ENCODE assay signal across 21 cellular contexts in genomic region chr9:38003230-38003629, GRCh38.
A peak's percentile ranks its signal among the peaks of the same experiment; 100 is the strongest.
DNase-seq lines count a peak whose midpoint lies in the region; ATAC-seq and TF ChIP-seq lines count a peak whose summit lies in the region.
"Had no signal": no experiment of that assay in that cellular context is flagged by ENCODE, and none has a peak within 500 bp of the region (broad histone marks: within the 10 kb centered on the region; RNA-seq: fewer than 3 reads in every experiment).

No MANE protein-coding gene starts in this region.

- BruUV-seq in PC-9 (replicated peaks; lab: Mats Ljungman, UMichigan): no TSS peak

- no peaks in the 10 kb centered on the region for H4K20me1 ChIP-seq in PC-9 (ENCODE audit: insufficient read depth)

- H3K36me3 Mint-ChIP-seq in endodermal cell (ENCODE audit: low read depth): peaks cover 20% of the 10 kb centered on the region

- CTCF ChIA-PET in PC-9 (lab: Charles Lee): no interaction called here

- H3K4me3 ChIP-seq in endodermal cell (ENCODE audit: low read length) (no peak overlapping the region), PC-9 (no peak overlapping the region)
- H3K4me3 ChIP-seq: esophagus squamous epithelium, left ventricle myocardium inferior, thyroid gland had no signal

- H3K27ac Mint-ChIP-seq in endodermal cell: peak overlapping the region; percentile 66
- H3K27ac Mint-ChIP-seq: CD4-positive, alpha-beta T cell had no signal

- H3K27ac ChIP-seq in endodermal cell (ENCODE audit: low read depth, low read length): no peak overlapping the region
- H3K27ac ChIP-seq in substantia nigra (ENCODE audit: low read depth, low read length, poor library complexity, severe bottlenecking): peak overlapping the region; percentile 14
- H3K27ac ChIP-seq in PC-9: no peak overlapping the region
- H3K27ac ChIP-seq: esophagus squamous epithelium, left ventricle myocardium inferior, thyroid gland had no signal

- peaks cover 30% of the 10 kb centered on the region for H3K4me1 Mint-ChIP-seq in endodermal cell

- peaks cover 26% of the 10 kb centered on the region for H3K4me1 ChIP-seq in endodermal cell (ENCODE audit: control insufficient read depth, insufficient read depth, low read length)
- H3K4me1 ChIP-seq in PC-9 (replicated peaks; ENCODE audit: insufficient read depth): peaks cover 27% of the 10 kb centered on the region

- intact Hi-C loops in left ventricle myocardium superior (cut with micrococcal nuclease) (no loop called here), left cardiac atrium (cut with DNase I) (loop anchor here in 1 of 2 donors (10.0 kb wide), 1 partner anchor 62 kb away; the partner anchor contains the start of gene SHB), PC-9 (cut with micrococcal nuclease; ENCODE audit: unreplicated experiment) (no loop called here)

- H2AFZ ChIP-seq in PC-9: no peak overlapping the region

- DNase-seq in left ventricle myocardium superior (peak; percentile 20), left cardiac atrium (no peak), UCSD-AML1 (lab: John Stamatoyannopoulos, UW; ENCODE audit: unreplicated experiment) (peak; percentile 45), endodermal cell (no peak), substantia nigra (lab: John Stamatoyannopoulos, UW) (no peak), DMS79 (lab: John Stamatoyannopoulos, UW) (no peak), PC-9 (no peak)
- DNase-seq: activated gamma-delta T cell treated with Interleukin-2 at 50 U/mL for 16 hours; anterior cingulate cortex; CD4-positive, alpha-beta T cell; central memory CD4-positive, alpha-beta T cell; DMS53; effector CD8-positive, alpha-beta T cell; esophagus squamous epithelium; Kasumi-1; left ventricle myocardium inferior; NCI-H1105; NCI-H2081; Right ventricle myocardium superior; thyroid gland had no signal

- H3K27me3 Mint-ChIP-seq in endodermal cell (ENCODE audit: insufficient read depth): no peaks in the 10 kb centered on the region
- H3K27me3 Mint-ChIP-seq: CD4-positive, alpha-beta T cell had no signal

- POLR2A ChIA-PET in PC-9 (lab: Charles Lee; ENCODE audit: unreplicated experiment): no interaction called here

- no peak for ATAC-seq in left ventricle myocardium superior
- no peak for ATAC-seq in left cardiac atrium
- ATAC-seq in HG03342 (IDR thresholded peaks at IDR 0.05; ENCODE audit: unreplicated experiment): no peak

- H3K9me2 ChIP-seq in PC-9 (ENCODE audit: insufficient read depth): no peaks in the 10 kb centered on the region

- 92 to 94% methylated on average over 3 to 8 of the region's 8 CpGs for WGBS in endodermal cell (ENCODE audit: insufficient coverage in 1 of 2, insufficient read length in 1 of 2), 2 experiments

- H3K9me3 Mint-ChIP-seq in endodermal cell: no peaks in the 10 kb centered on the region
- H3K9me3 Mint-ChIP-seq: CD4-positive, alpha-beta T cell had no signal

- H3K4me3 Mint-ChIP-seq in endodermal cell: no peak overlapping the region
- H3K4me3 Mint-ChIP-seq: CD4-positive, alpha-beta T cell had no signal

- H3K9me3 ChIP-seq in endodermal cell (ENCODE audit: control insufficient read depth, low read length): no peaks in the 10 kb centered on the region
- no peaks in the 10 kb centered on the region for H3K9me3 ChIP-seq in PC-9 (ENCODE audit: insufficient read depth, low read depth)
- H3K9me3 ChIP-seq: esophagus squamous epithelium, left ventricle myocardium inferior, thyroid gland had no signal

- H3K36me3 ChIP-seq in endodermal cell (ENCODE audit: control insufficient read depth, insufficient read depth, low read length): peaks cover 33% of the 10 kb centered on the region
- H3K36me3 ChIP-seq in PC-9 (ENCODE audit: low read depth): no peaks in the 10 kb centered on the region; the same call in 1 of the 2 replicates
- H3K36me3 ChIP-seq: left ventricle myocardium inferior, thyroid gland had no signal

- no peak for TF ChIP-seq CTCF in endodermal cell (conservative IDR thresholded peaks at IDR 0.05)
- TF ChIP-seq CTCF in PC-9 (conservative IDR thresholded peaks at IDR 0.05): no peak

- no peak overlapping the region for H3K9ac ChIP-seq in endodermal cell (ENCODE audit: extremely low read depth, low read length, poor library complexity, severe bottlenecking)

- H3F3A ChIP-seq in PC-9 (ENCODE audit: insufficient read depth, low read depth): peaks cover 17% of the 10 kb centered on the region; the same call in 1 of the 2 replicates

- H3K4me2 ChIP-seq in PC-9: no peak overlapping the region

- peaks cover 95% of the 10 kb centered on the region for H3K79me2 ChIP-seq in PC-9 (ENCODE audit: low read depth)

- H3K27me3 ChIP-seq in endodermal cell (ENCODE audit: control insufficient read depth, insufficient read depth, low read length, poor library complexity, severe bottlenecking) (no peaks in the 10 kb centered on the region), PC-9 (ENCODE audit: insufficient read depth, low read depth) (no peaks in the 10 kb centered on the region)
- H3K27me3 ChIP-seq: esophagus squamous epithelium, thyroid gland had no signal

Comparison
In these comparisons a context has a peak if more than half of its experiments do, and no peak if none do; other contexts are left out.
1. DNase-seq: peak in left ventricle myocardium superior (single experiment) and UCSD-AML1 (single experiment); none in left cardiac atrium (single experiment), endodermal cell (single experiment), substantia nigra (0 of 49), DMS79 (single experiment) and PC-9 (0 of 2).